Comparison of ENCODE assay signal across 11 cellular contexts in the genomic region with DNA sequence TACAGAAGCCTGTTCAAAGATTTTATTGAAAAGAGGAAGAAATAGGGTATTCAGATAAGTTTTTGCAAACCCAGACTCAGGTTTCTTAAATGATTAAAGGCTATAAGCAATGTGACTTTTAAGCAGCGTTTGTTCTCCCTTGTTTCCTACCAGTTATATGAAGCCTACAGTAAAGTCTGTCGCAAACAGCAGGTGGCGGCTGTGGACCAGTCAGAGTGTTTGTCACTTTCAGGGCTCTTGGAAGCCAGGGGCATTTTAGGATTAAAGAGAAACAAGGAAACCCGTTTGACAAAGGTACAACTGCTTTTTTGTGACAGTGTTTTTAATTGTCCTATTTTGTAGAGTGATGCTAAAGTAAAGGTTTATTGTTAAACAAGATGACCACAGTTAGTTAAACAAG. TPM values are rescaled to one million over a fixed set of nuclear protein-coding genes. Genes with fewer than 3 reads are reported as not detected.
A peak's percentile ranks its signal among the peaks of the same experiment; 100 is the strongest.
DNase-seq lines count a peak whose midpoint lies in the region; ATAC-seq, FAIRE-seq and TF ChIP-seq lines count a peak whose summit lies in the region.
"Had no signal": no experiment of that assay in that cellular context is flagged by ENCODE, and none has a peak within 500 bp of the region (broad histone marks: within the 10 kb centered on the region; RNA-seq: fewer than 3 reads in every experiment).

No MANE protein-coding gene starts in this region.

- H3K4me3 ChIP-seq in DOHH2 (ENCODE audit: low read length) = no peak overlapping the region
- no peak overlapping the region for H3K4me3 ChIP-seq in Loucy (ENCODE audit: low read length, poor library complexity, severe bottlenecking)
- H3K4me3 ChIP-seq in bronchial epithelial cell (ENCODE audit: low read depth, low read length) = no peak overlapping the region
- H3K4me3 ChIP-seq in mucosa of descending colon = no peak overlapping the region
- H3K4me3 ChIP-seq in gastrocnemius medialis = no peak overlapping the region

- no peaks in the 10 kb centered on the region for H3K9me2 ChIP-seq in DOHH2 (replicated peaks; ENCODE audit: control insufficient read depth, low read length)
- no peaks in the 10 kb centered on the region for H3K9me2 ChIP-seq in Loucy (replicated peaks; ENCODE audit: low read depth, low read length)

- H3K27ac ChIP-seq in DOHH2 (ENCODE audit: low read depth, low read length) (no peak overlapping the region), gastrocnemius medialis (no peak overlapping the region)

- H4K20me1 ChIP-seq in DOHH2 (ENCODE audit: control insufficient read depth, insufficient read depth, low read depth, low read length) = peaks cover 20% of the 10 kb centered on the region
- H4K20me1 ChIP-seq in Loucy (ENCODE audit: insufficient read depth, low read length, poor library complexity, severe bottlenecking) = no peaks in the 10 kb centered on the region

- H3K4me1 ChIP-seq in DOHH2 (ENCODE audit: control insufficient read depth, low read length) (peaks cover 4% of the 10 kb centered on the region; the same call in 1 of the 2 replicates), Loucy (ENCODE audit: insufficient read depth, low read length, poor library complexity, severe bottlenecking) (peaks cover 19% of the 10 kb centered on the region), mucosa of descending colon (ENCODE audit: low read depth) (peaks cover 1% of the 10 kb centered on the region), gastrocnemius medialis (peaks cover 24 to 34% of the 10 kb centered on the region in 2 donors)

- peak; percentile 51 for ATAC-seq in mucosa of descending colon
- no peak for ATAC-seq in gastrocnemius medialis
- ATAC-seq in GM21786 (IDR thresholded peaks at IDR 0.05; ENCODE audit: unreplicated experiment) = no peak
- ATAC-seq: stimulated activated effector memory CD8-positive, alpha-beta T cell treated with anti-CD3 and anti-CD28 coated beads, Interleukin-12 subunit alpha, Interleukin-12 subunit beta, amount 100 ng/mL, for 72 hours; T-helper 17 cell had no signal

- DNase-seq in bronchial epithelial cell (ENCODE audit: low read depth) (no peak), mucosa of descending colon (peak in 1 of 3 donors; percentile 76), putamen (ENCODE audit: low spot score) (no peak), urothelium cell line (ENCODE audit: low spot score) (no peak), gastrocnemius medialis (no peak)
- DNase-seq: activated CD8-positive, alpha-beta memory T cell treated with anti-CD3 and anti-CD28 coated beads, Interleukin-2, amount 50 U/mL, for 48 hours; T-helper 17 cell had no signal

- TF ChIP-seq POLR2A in gastrocnemius medialis (IDR thresholded peaks at IDR 0.05) = no peak

- H3K27me3 ChIP-seq in DOHH2 (ENCODE audit: control insufficient read depth, low read length) = no peaks in the 10 kb centered on the region
- H3K27me3 ChIP-seq in Loucy (ENCODE audit: insufficient read depth, low read length, poor library complexity, severe bottlenecking) = no peaks in the 10 kb centered on the region
- H3K27me3 ChIP-seq in bronchial epithelial cell (ENCODE audit: control insufficient read depth, insufficient read depth, low read length) = no peaks in the 10 kb centered on the region
- no peaks in the 10 kb centered on the region for H3K27me3 ChIP-seq in gastrocnemius medialis

- in situ Hi-C loops in gastrocnemius medialis (cut with MboI; ENCODE audit: low sequenced_read_pairs in 4 of 4) = loop anchor here (5.0 to 10.0 kb wide), 3 partner anchors 51 to 113 kb away; partner anchors contain the start of gene TOP2A (in 1 of the 4)

- intact Hi-C loops in mucosa of descending colon (cut with DNase I, micrococcal nuclease) (loop anchor here in 1 of 2 donors (5.0 to 10.0 kb wide), 2 partner anchors 56 to 113 kb away; partner anchors contain the start of gene TOP2A), gastrocnemius medialis (cut with DNase I; ENCODE audit: low total_unique reads) (loop anchor here (5.0 kb wide), 1 partner anchor 231 kb away; no protein-coding TSS in a partner anchor)

- H3K36me3 ChIP-seq in DOHH2 (ENCODE audit: control insufficient read depth, low read length) (peaks cover 92% of the 10 kb centered on the region), Loucy (ENCODE audit: insufficient read depth, low read length) (peaks cover 51% of the 10 kb centered on the region; the same call in 1 of the 2 replicates), bronchial epithelial cell (ENCODE audit: control insufficient read depth, insufficient read depth, low read length) (no peaks in the 10 kb centered on the region), mucosa of descending colon (ENCODE audit: low read depth) (no peaks in the 10 kb centered on the region), gastrocnemius medialis (no peaks in the 10 kb centered on the region)

- H2AFZ ChIP-seq in Loucy (ENCODE audit: low read length) = no peak overlapping the region

- H3F3A ChIP-seq in DOHH2 (ENCODE audit: control insufficient read depth, insufficient read depth) (peaks cover 27% of the 10 kb centered on the region), Loucy (ENCODE audit: low read depth) (no peaks in the 10 kb centered on the region)

- H3K9me3 ChIP-seq in DOHH2 (ENCODE audit: control insufficient read depth, insufficient read depth, low read length) (no peaks in the 10 kb centered on the region), Loucy (ENCODE audit: insufficient read depth, low read depth, low read length) (no peaks in the 10 kb centered on the region), mucosa of descending colon (no peaks in the 10 kb centered on the region), gastrocnemius medialis (no peaks in the 10 kb centered on the region)

- FAIRE-seq in bronchial epithelial cell (lab: Jason Lieb, UNC) (no peak), urothelium cell line (lab: Jason Lieb, UNC) (no peak)

- H3K79me2 ChIP-seq in DOHH2 (ENCODE audit: control insufficient read depth, low read length) = peaks cover 15% of the 10 kb centered on the region
- H3K79me2 ChIP-seq in Loucy (ENCODE audit: insufficient read depth, low read length) = peaks cover 15% of the 10 kb centered on the region; the same call in 1 of the 2 replicates

- H3K4me2 ChIP-seq in DOHH2 (ENCODE audit: low read length) (no peak overlapping the region), Loucy (ENCODE audit: low read depth, low read length, poor library complexity, severe bottlenecking) (no peak overlapping the region)

- no peak overlapping the region for H3K9ac ChIP-seq in Loucy (ENCODE audit: low read depth, low read length, poor library complexity, severe bottlenecking)

- TF ChIP-seq CTCF in DOHH2 (IDR thresholded peaks at IDR 0.05; ENCODE audit: low read depth, low read length, poor library complexity, severe bottlenecking) (peak; percentile 19), Loucy (conservative IDR thresholded peaks at IDR 0.05; ENCODE audit: low read length) (peak; percentile 56), bronchial epithelial cell (IDR thresholded peaks at IDR 0.05; ENCODE audit: insufficient read depth, low read length, severe bottlenecking) (peak; percentile 23), mucosa of descending colon (IDR thresholded peaks at IDR 0.05) (no peak), gastrocnemius medialis (IDR thresholded peaks at IDR 0.05 in 4 of 5, conservative IDR thresholded peaks at IDR 0.05 in 1 of 5) (peak in 1 of 5 experiments; percentile 37)

RNA-seq across cellular contexts. Expression of gene RARA, which starts 7.7 kb away (rescaled TPM):
- total RNA-seq in bronchial epithelial cell = 1.3 and 2.3 TPM in 2 replicates
- 10 to 100 TPM; 42.2 to 51.2 (median 49.6) TPM for total RNA-seq in mucosa of descending colon
- 10 to 100 TPM; 20.3 to 67.0 (median 48.4) TPM for total RNA-seq in gastrocnemius medialis

RNA-seq across cellular contexts. Expression of gene CDC6, which starts 13.6 kb away (rescaled TPM):
- total RNA-seq in bronchial epithelial cell = 3.4 and 4.6 TPM in 2 replicates
- 10 to 100 TPM in 1 of 3 donors, 1 to 10 TPM in 2; 4.0 to 14.9 (median 7.4) TPM for total RNA-seq in mucosa of descending colon
- total RNA-seq in gastrocnemius medialis = under 1 TPM in 3 of 4 donors, not detected in 1; 0.27 to 0.75 (median 0.66) TPM
